ENCODE assay signal across 8 cellular contexts in the genomic region with DNA sequence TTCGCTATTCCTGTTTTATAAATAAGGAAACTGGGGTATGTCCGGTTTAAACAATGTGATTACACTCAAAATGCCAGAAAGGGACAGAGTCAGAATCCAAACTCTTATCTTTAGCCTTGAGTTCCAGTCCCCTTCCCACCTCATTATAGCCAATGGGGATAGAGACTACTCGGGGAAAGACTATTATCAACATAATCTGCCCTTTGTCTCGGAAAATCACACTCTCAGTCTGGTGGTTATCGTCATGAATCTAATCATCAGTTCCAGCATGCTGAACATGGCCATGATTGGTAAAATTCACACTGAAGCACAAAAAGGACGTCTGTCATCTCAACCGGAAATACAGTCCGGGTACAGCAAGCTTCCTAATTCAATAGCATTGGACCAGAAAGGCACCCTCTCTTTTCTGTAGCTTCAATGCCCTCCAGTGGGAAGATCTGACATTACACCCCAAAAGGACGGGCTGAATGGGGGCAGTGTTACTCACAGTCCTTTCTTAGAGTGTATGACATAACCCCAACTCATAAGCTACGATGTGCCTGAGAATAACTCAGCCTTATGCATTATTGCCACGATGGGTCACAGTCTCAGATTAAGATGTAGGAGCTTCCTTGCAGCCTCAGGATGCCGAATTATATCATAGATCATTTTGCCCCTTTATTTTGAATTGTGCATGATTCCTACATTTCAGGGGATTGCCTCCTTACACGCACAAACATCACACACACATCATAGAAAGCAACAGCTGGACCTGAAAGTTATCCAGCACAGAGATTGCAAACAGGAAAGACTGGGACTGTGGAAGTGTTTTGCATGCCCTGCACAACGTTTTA.
DNase-seq lines count a peak whose midpoint lies in the region; ATAC-seq lines count a peak whose summit lies in the region.

No MANE protein-coding gene starts in this region.

- CTCF ChIA-PET in CD4-positive, alpha-beta memory T cell (lab: Charles Lee; ENCODE audit: partially characterized antibody), result interaction anchor here (0.6 to 2.2 kb wide), 9 partner anchors 10 to 477 kb away, joined by 3 to 14 read pairs (median 4); no protein-coding TSS in a partner anchor

- no peak overlapping the region for H3K27ac Mint-ChIP-seq in CD4-positive, alpha-beta memory T cell
- no peak overlapping the region for H3K27ac Mint-ChIP-seq in stimulated activated memory B cell treated with anti-CD40 and anti-IgM and Interleukin-4, amounts not matched to agents 10 μg/mL and 1 μg/mL and 100 μg/mL, for 72 hours

- intact Hi-C loops in CD4-positive, alpha-beta memory T cell (cut with micrococcal nuclease), result no loop called here

- H3K4me3 ChIP-seq in CD4-positive, alpha-beta memory T cell (ENCODE audit: low read length in 2 of 2), result no peak overlapping the region
- H3K4me3 ChIP-seq in muscle layer of duodenum (ENCODE audit: low read depth in 1 of 2, low read length in 2 of 2), result peak overlapping the region; percentile 37 to 58

- peaks cover 0 to 3% (median 0%) of the 10 kb centered on the region in 8 donors for H3K9me3 Mint-ChIP-seq in CD4-positive, alpha-beta memory T cell
- no peaks in the 10 kb centered on the region for H3K9me3 Mint-ChIP-seq in stimulated activated memory B cell treated with anti-CD40 and anti-IgM and Interleukin-4, amounts not matched to agents 10 μg/mL and 1 μg/mL and 100 μg/mL, for 72 hours

- H3K27me3 ChIP-seq in CD4-positive, alpha-beta memory T cell (ENCODE audit: insufficient read depth, low read length), result no peaks in the 10 kb centered on the region
- H3K27me3 ChIP-seq in muscle layer of duodenum (ENCODE audit: low read depth, low read length), result no peaks in the 10 kb centered on the region

- H3K4me1 Mint-ChIP-seq in CD4-positive, alpha-beta memory T cell, result peaks cover 0 to 5% (median 2%) of the 10 kb centered on the region in 4 donors
- no peaks in the 10 kb centered on the region for H3K4me1 Mint-ChIP-seq in stimulated activated memory B cell treated with anti-CD40 and anti-IgM and Interleukin-4, amounts not matched to agents 10 μg/mL and 1 μg/mL and 100 μg/mL, for 72 hours

- H3K4me1 ChIP-seq in CD4-positive, alpha-beta memory T cell (ENCODE audit: insufficient read depth, low read length), result peaks cover 4% of the 10 kb centered on the region
- no peaks in the 10 kb centered on the region for H3K4me1 ChIP-seq in muscle layer of duodenum (ENCODE audit: control insufficient read depth in 1 of 2, insufficient read depth in 2 of 2, low read length in 2 of 2)

- H3K9me3 ChIP-seq in CD4-positive, alpha-beta memory T cell (ENCODE audit: control insufficient read depth in 1 of 2, low read length in 2 of 2), result no peaks in the 10 kb centered on the region
- no peaks in the 10 kb centered on the region for H3K9me3 ChIP-seq in muscle layer of duodenum (ENCODE audit: control insufficient read depth in 1 of 2, low read length in 2 of 2)

- no peaks in the 10 kb centered on the region for H3K36me3 Mint-ChIP-seq in CD4-positive, alpha-beta memory T cell
- H3K36me3 Mint-ChIP-seq in stimulated activated memory B cell treated with anti-CD40 and anti-IgM and Interleukin-4, amounts not matched to agents 10 μg/mL and 1 μg/mL and 100 μg/mL, for 72 hours, result no peaks in the 10 kb centered on the region

- POLR2A ChIA-PET in CD4-positive, alpha-beta memory T cell (lab: Charles Lee; ENCODE audit: partially characterized antibody), result no interaction called here

- H3K27me3 Mint-ChIP-seq in CD4-positive, alpha-beta memory T cell, result peaks cover 2 to 5% of the 10 kb centered on the region in 2 donors
- H3K27me3 Mint-ChIP-seq in stimulated activated memory B cell treated with anti-CD40 and anti-IgM and Interleukin-4, amounts not matched to agents 10 μg/mL and 1 μg/mL and 100 μg/mL, for 72 hours, result no peaks in the 10 kb centered on the region

- H3K27ac ChIP-seq in CD4-positive, alpha-beta memory T cell (ENCODE audit: low read depth, low read length), result no peak overlapping the region
- H3K27ac ChIP-seq in muscle layer of duodenum (ENCODE audit: low read length), result no peak overlapping the region

- ATAC-seq in GM19324 (IDR thresholded peaks at IDR 0.05; ENCODE audit: low FRiP score, unreplicated experiment) (peak; percentile 89), HG03342 (IDR thresholded peaks at IDR 0.05; ENCODE audit: unreplicated experiment) (peak; percentile 100)
- peak; percentile 65 for ATAC-seq in stimulated activated memory B cell treated with anti-CD40 and anti-IgM and Interleukin-4, amounts not matched to agents 10 μg/mL and 1 μg/mL and 100 μg/mL, for 72 hours

- peak; percentile 47 to 59 (median 55) for DNase-seq in CD4-positive, alpha-beta memory T cell
- peak; percentile 29 for DNase-seq in NCI-H748 treated with DMSO at 0.1 percent for 48 hours (lab: John Stamatoyannopoulos, UW)
- peak; percentile 1 to 16 (median 8) for DNase-seq in activated CD8-positive, alpha-beta memory T cell treated with anti-CD3 and anti-CD28 coated beads for 48 hours (ENCODE audit: low read depth in 2 of 3, low spot score in 2 of 3)
- DNase-seq in epidermal melanocyte (ENCODE audit: insufficient read length, low spot score), result peak; percentile 31

- H3K4me3 Mint-ChIP-seq in CD4-positive, alpha-beta memory T cell, result peak overlapping the region in 5 of 8 donors; percentile 44 to 74 (median 57)
- H3K4me3 Mint-ChIP-seq in stimulated activated memory B cell treated with anti-CD40 and anti-IgM and Interleukin-4, amounts not matched to agents 10 μg/mL and 1 μg/mL and 100 μg/mL, for 72 hours, result no peak overlapping the region

- H3K36me3 ChIP-seq in CD4-positive, alpha-beta memory T cell (ENCODE audit: insufficient read depth, low read length), result no peaks in the 10 kb centered on the region
- no peaks in the 10 kb centered on the region for H3K36me3 ChIP-seq in muscle layer of duodenum (ENCODE audit: control insufficient read depth in 1 of 2, insufficient read depth in 2 of 2, low read length in 2 of 2)

Comparison
In these comparisons a context has a peak if more than half of its experiments do, and no peak if none do; other contexts are left out.
1. H3K4me3 ChIP-seq: peak in muscle layer of duodenum (2 of 2); none in CD4-positive, alpha-beta memory T cell (0 of 2).
2. Peak in every context shown above with its lines, with median percentiles within 50 percentile points of each other: DNase-seq and ATAC-seq.